Comparison of ENCODE assay signal across 9 cellular contexts in the genomic region with DNA sequence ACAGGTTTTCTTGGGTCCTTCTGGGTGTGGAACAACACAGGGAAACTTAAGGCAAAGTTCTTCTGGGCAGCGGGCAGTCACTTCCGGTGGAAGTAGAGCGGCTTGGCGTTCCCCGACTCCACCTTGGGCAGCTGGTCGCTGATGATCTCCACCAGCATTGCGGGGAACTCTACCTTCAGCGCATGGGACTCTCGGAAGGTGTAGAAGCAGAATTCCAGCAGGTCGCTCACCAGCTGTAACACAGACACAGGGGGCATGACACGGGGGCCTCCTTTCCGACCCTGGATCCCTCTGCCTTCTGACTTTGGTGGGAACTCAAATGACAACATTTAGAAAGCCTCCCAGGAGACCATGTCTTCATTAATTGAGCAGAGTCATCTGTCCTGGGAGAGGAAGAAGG.
"Had no signal": no experiment of that assay in that cellular context is flagged by ENCODE, and none has a peak within 500 bp of the region (broad histone marks: within the 10 kb centered on the region; RNA-seq: fewer than 3 reads in every experiment).

No MANE protein-coding gene starts in this region.

- DNase-seq: H9, HCEC 1CT, KG1 had no signal

- H2AFZ ChIP-seq: GM23338 had no signal

- H3K4me3 ChIP-seq: GM23338 had no signal

- H3K27ac ChIP-seq: HL-60 had no signal

- H3K4me2 ChIP-seq: GM23338 had no signal

- H3K4me3 Mint-ChIP-seq: GM23338, H9, IgD-negative memory B cell had no signal

- H3K27me3 Mint-ChIP-seq: IgD-negative memory B cell had no signal

- H3K27ac Mint-ChIP-seq: GM23338, IgD-negative memory B cell had no signal

- ATAC-seq: GM23338, HepG2 had no signal

- FAIRE-seq: H1, H54, HepG2 had no signal
